Comparison of ENCODE assay signal across 8 cellular contexts in genomic region chr16:5098221-5099159, GRCh38. TPM values are rescaled to one million over a fixed set of nuclear protein-coding genes. Genes with fewer than 3 reads are reported as not detected.
DNase-seq lines count a peak whose midpoint lies in the region; ATAC-seq lines count a peak whose summit lies in the region.
"Not testable (repeated sequence)": the region's sequence is repeated elsewhere in the genome, so short reads cannot be mapped to it uniquely, and the experiment has no call there.

No MANE protein-coding gene starts in this region.

- DNase-seq in AG08396 (ENCODE audit: low spot score) (peak; percentile 49), HuH-7 (ENCODE audit: low spot score) (peak; percentile 47), SJCRH30 (peak; percentile 67 to 70), memory B cell (ENCODE audit: low spot score in 2 of 2) (peak; percentile 68 to 97)
- peak; percentile 59 for DNase-seq in activated effector memory CD4-positive, alpha-beta T cell treated with Interleukin-2 at 50 U/mL for 16 hours
- DNase-seq in stimulated activated CD4-positive, alpha-beta T cell treated with anti-CD3 and anti-CD28 coated beads, Interleukin-2, amount 100 ng/mL, for 4 hours (ENCODE audit: low read depth), result peak; percentile 93

- H3K27me3 ChIP-seq in SJCRH30, result not testable (repeated sequence)

- peak overlapping the region; percentile 93 for H3K27ac Mint-ChIP-seq in memory B cell

- not testable (repeated sequence) for H3K36me3 ChIP-seq in SJCRH30

- not testable (repeated sequence) for H3K36me3 Mint-ChIP-seq in memory B cell

- H3K4me3 Mint-ChIP-seq in memory B cell, result peak overlapping the region; percentile 97

- peak overlapping the region; percentile 70 for H3K4me3 ChIP-seq in SJCRH30

- not testable (repeated sequence) for H3K27me3 Mint-ChIP-seq in memory B cell

- ATAC-seq in GM19467 (IDR thresholded peaks at IDR 0.05; ENCODE audit: unreplicated experiment), result peak; percentile 88
- ATAC-seq in esophagus mucosa, result peak; percentile 78
- ATAC-seq in memory B cell (ENCODE audit: low read depth), result not testable (repeated sequence)

- H3K4me1 ChIP-seq in SJCRH30, result not testable (repeated sequence)

- H3K27ac ChIP-seq in SJCRH30, result not testable (repeated sequence)

- H3K9me3 Mint-ChIP-seq in memory B cell, result not testable (repeated sequence)

- H3K4me1 Mint-ChIP-seq in memory B cell, result not testable (repeated sequence)

- not testable (repeated sequence) for H3K9me3 ChIP-seq in SJCRH30 (replicated peaks)

RNA-seq across cellular contexts. Expression of gene EEF2KMT, which starts 0.9 kb away (rescaled TPM):
- 10.9 and 14.2 TPM in 2 replicates for total RNA-seq in SJCRH30 (2014; rRNA removed; shearing (Covaris generic))
- total RNA-seq in esophagus mucosa, result 9.0 TPM

RNA-seq across cellular contexts. Expression of gene ALG1, which starts 26.8 kb away (rescaled TPM):
- total RNA-seq in SJCRH30 (2014; rRNA removed; shearing (Covaris generic)), result 8.2 and 9.4 TPM in 2 replicates
- 14.7 TPM for total RNA-seq in esophagus mucosa

RNA-seq across cellular contexts. Expression of gene C16orf89, which starts 32.7 kb away (rescaled TPM):
- total RNA-seq in SJCRH30 (2014; rRNA removed; shearing (Covaris generic)), result not detected in 2 replicates
- 0.56 TPM for total RNA-seq in esophagus mucosa
